In the genomic region with DNA sequence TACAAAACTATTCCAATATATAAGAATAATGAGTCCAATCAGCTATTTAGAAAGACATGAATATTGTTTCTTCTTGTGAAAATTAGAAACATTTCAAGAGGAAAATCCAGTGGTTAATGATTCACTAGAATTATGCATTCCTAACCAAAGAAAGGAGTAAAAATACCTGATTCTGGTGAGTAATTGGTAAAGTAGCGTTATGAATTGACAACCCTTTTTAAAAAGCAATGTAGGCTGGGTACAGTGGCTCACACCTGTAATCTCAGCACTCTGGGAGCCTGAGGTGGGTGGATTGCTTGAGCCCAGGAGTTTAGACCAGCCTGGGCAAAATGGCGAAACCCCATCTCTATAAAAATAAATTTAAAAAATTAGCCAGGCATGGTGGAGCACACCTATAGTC, we compare ENCODE assay signal across 24 cellular contexts. TPM values are rescaled to one million over a fixed set of nuclear protein-coding genes. Genes with fewer than 3 reads are reported as not detected.
A peak's percentile ranks its signal among the peaks of the same experiment; 100 is the strongest.
DNase-seq lines count a peak whose midpoint lies in the region; ATAC-seq, FAIRE-seq and TF ChIP-seq lines count a peak whose summit lies in the region.
"Had no signal": no experiment of that assay in that cellular context is flagged by ENCODE, and none has a peak within 500 bp of the region (broad histone marks: within the 10 kb centered on the region; RNA-seq: fewer than 3 reads in every experiment).

No MANE protein-coding gene starts in this region.

- CTCF ChIA-PET in activated CD4-positive, alpha-beta T cell treated with anti-CD3 and anti-CD28 coated beads for 36 hours (lab: Charles Lee), result interaction anchor here (0.9 kb wide), 1 partner anchor 39 kb away, joined by 3 read pairs; no protein-coding TSS in a partner anchor

- H2AFZ ChIP-seq in astrocyte (ENCODE audit: low read depth, low read length), result no peak overlapping the region

- H3K9me3 ChIP-seq in astrocyte (ENCODE audit: insufficient read depth, low read depth, low read length) (no peaks in the 10 kb centered on the region), HAP-1 (no peaks in the 10 kb centered on the region)
- H3K9me3 ChIP-seq: Peyer's patch had no signal

- no peak for TF ChIP-seq CTCF in astrocyte (IDR thresholded peaks at IDR 0.05; ENCODE audit: insufficient read depth, low read depth, low read length)
- TF ChIP-seq CTCF in type B pancreatic cell (conservative IDR thresholded peaks at IDR 0.05), result no peak
- TF ChIP-seq CTCF in HFFc6 (IDR thresholded peaks at IDR 0.05), result no peak

- in situ Hi-C loops in HAP-1 (cut with MboI; ENCODE audit: low sequenced_read_pairs), result no loop called here

- no peaks in the 10 kb centered on the region for H3K27me3 ChIP-seq in astrocyte (ENCODE audit: insufficient read depth, low read length)
- no peaks in the 10 kb centered on the region; the same call in 1 of the 2 replicates for H3K27me3 ChIP-seq in HAP-1 (ENCODE audit: low read depth)
- H3K27me3 ChIP-seq: Peyer's patch had no signal

- H3K4me3 ChIP-seq in astrocyte (ENCODE audit: insufficient read depth, low read depth, low read length) (no peak overlapping the region), HAP-1 (no peak overlapping the region)
- H3K4me3 ChIP-seq: Peyer's patch had no signal

- H3K9ac ChIP-seq in astrocyte (ENCODE audit: low read length), result no peak overlapping the region
- H3K9ac ChIP-seq: KMS-11 had no signal

- no peaks in the 10 kb centered on the region for H3K4me1 ChIP-seq in astrocyte (ENCODE audit: insufficient read depth, low read length)
- H3K4me1 ChIP-seq in HAP-1, result no peaks in the 10 kb centered on the region
- H3K4me1 ChIP-seq: Peyer's patch had no signal

- H3K9me3 Mint-ChIP-seq in activated CD4-positive, alpha-beta T cell treated with anti-CD3 and anti-CD28 coated beads for 36 hours (ENCODE audit: low read depth), result no peaks in the 10 kb centered on the region
- H3K9me3 Mint-ChIP-seq in astrocyte (ENCODE audit: unreplicated experiment), result no peaks in the 10 kb centered on the region
- H3K9me3 Mint-ChIP-seq in type B pancreatic cell, result no peaks in the 10 kb centered on the region
- no peaks in the 10 kb centered on the region for H3K9me3 Mint-ChIP-seq in HFFc6
- H3K9me3 Mint-ChIP-seq: CD8-positive, alpha-beta T cell had no signal

- H3K4me1 Mint-ChIP-seq in activated CD4-positive, alpha-beta T cell treated with anti-CD3 and anti-CD28 coated beads for 36 hours, result no peaks in the 10 kb centered on the region
- H3K4me1 Mint-ChIP-seq in astrocyte (ENCODE audit: low read depth, unreplicated experiment) (peaks cover 3% of the 10 kb centered on the region), type B pancreatic cell (ENCODE audit: unreplicated experiment) (no peaks in the 10 kb centered on the region), HFFc6 (ENCODE audit: low read depth) (no peaks in the 10 kb centered on the region)

- H3K4me2 ChIP-seq in astrocyte (ENCODE audit: low read length), result no peak overlapping the region
- H3K4me2 ChIP-seq: KMS-11 had no signal

- no peaks in the 10 kb centered on the region for H3K36me3 Mint-ChIP-seq in activated CD4-positive, alpha-beta T cell treated with anti-CD3 and anti-CD28 coated beads for 36 hours (ENCODE audit: low read depth)
- H3K36me3 Mint-ChIP-seq in astrocyte (ENCODE audit: low read depth, unreplicated experiment), result no peaks in the 10 kb centered on the region
- H3K36me3 Mint-ChIP-seq in type B pancreatic cell, result no peaks in the 10 kb centered on the region
- H3K36me3 Mint-ChIP-seq in HFFc6 (ENCODE audit: low read depth), result no peaks in the 10 kb centered on the region
- H3K36me3 Mint-ChIP-seq: CD8-positive, alpha-beta T cell had no signal

- no peaks in the 10 kb centered on the region for H3K79me2 ChIP-seq in astrocyte (ENCODE audit: insufficient read depth, low read length)

- intact Hi-C loops in activated CD4-positive, alpha-beta T cell treated with anti-CD3 and anti-CD28 coated beads for 36 hours (cut with DNase I, micrococcal nuclease), result no loop called here

- ATAC-seq in activated CD4-positive, alpha-beta T cell treated with anti-CD3 and anti-CD28 coated beads for 36 hours, result peak; percentile 49
- ATAC-seq: CD8-positive, alpha-beta T cell had no signal

- POLR2A ChIA-PET in activated CD4-positive, alpha-beta T cell treated with anti-CD3 and anti-CD28 coated beads for 36 hours (lab: Charles Lee), result no interaction called here

- no peak for FAIRE-seq in astrocyte (lab: Jason Lieb, UNC)
- FAIRE-seq: H1 had no signal

- H4K20me1 ChIP-seq in astrocyte (ENCODE audit: insufficient read depth, low read length), result no peaks in the 10 kb centered on the region

- no peak overlapping the region for H3K4me3 Mint-ChIP-seq in activated CD4-positive, alpha-beta T cell treated with anti-CD3 and anti-CD28 coated beads for 36 hours
- H3K4me3 Mint-ChIP-seq in astrocyte (ENCODE audit: unreplicated experiment) (no peak overlapping the region), type B pancreatic cell (no peak overlapping the region), HFFc6 (no peak overlapping the region)
- H3K4me3 Mint-ChIP-seq: CD8-positive, alpha-beta T cell had no signal

- no peak overlapping the region for H3K27ac Mint-ChIP-seq in activated CD4-positive, alpha-beta T cell treated with anti-CD3 and anti-CD28 coated beads for 36 hours
- no peak overlapping the region for H3K27ac Mint-ChIP-seq in astrocyte (ENCODE audit: unreplicated experiment)
- H3K27ac Mint-ChIP-seq in type B pancreatic cell, result no peak overlapping the region
- no peak overlapping the region for H3K27ac Mint-ChIP-seq in HFFc6
- H3K27ac Mint-ChIP-seq: CD8-positive, alpha-beta T cell had no signal

- peaks cover 8% of the 10 kb centered on the region for H3K27me3 Mint-ChIP-seq in activated CD4-positive, alpha-beta T cell treated with anti-CD3 and anti-CD28 coated beads for 36 hours
- no peaks in the 10 kb centered on the region for H3K27me3 Mint-ChIP-seq in astrocyte (ENCODE audit: low read depth, unreplicated experiment)
- H3K27me3 Mint-ChIP-seq in type B pancreatic cell, result no peaks in the 10 kb centered on the region
- H3K27me3 Mint-ChIP-seq in HFFc6 (ENCODE audit: insufficient read depth), result peaks cover 13% of the 10 kb centered on the region

- H3K27ac ChIP-seq in astrocyte (ENCODE audit: low read depth, low read length), result no peak overlapping the region
- H3K27ac ChIP-seq: KMS-11, Peyer's patch had no signal

- DNase-seq in activated CD4-positive, alpha-beta T cell treated with anti-CD3 and anti-CD28 coated beads for 36 hours, result peak; percentile 15
- DNase-seq in activated CD4-positive, alpha-beta T cell treated with anti-CD3 and anti-CD28 coated beads, Interleukin-2, amount 50 U/mL, for 4 hours, result no peak
- DNase-seq in ELR (ENCODE audit: low read depth) (peak; percentile 4), astrocyte (ENCODE audit: low read depth) (peak; percentile 6), kidney tubule cell (ENCODE audit: low spot score) (peak; percentile 51), type B pancreatic cell (ENCODE audit: extremely low spot score, unreplicated experiment) (no peak), HAP-1 (ENCODE audit: low spot score in 2 of 2) (no peak), HFFc6 (no peak)
- DNase-seq: 8988T; C1 segment of cervical spinal cord; CD8-positive, alpha-beta T cell; DMS153; GDM1; IMR-90; MV-4-11; NCI-H1105 treated with DMSO at 0.1 percent for 48 hours; NCI-H2029 treated with DMSO at 0.1 percent for 48 hours; NCI-H226; NCI-H524; NCI-H774; NK-92 treated with Interleukin-12 subunit alpha and Interleukin-12 subunit beta, amount 100 ng/mL, for 24 hours; Peyer's patch had no signal

- H3K36me3 ChIP-seq in astrocyte (ENCODE audit: insufficient read depth, low read length) (no peaks in the 10 kb centered on the region), HAP-1 (replicated peaks) (no peaks in the 10 kb centered on the region)
- H3K36me3 ChIP-seq: Peyer's patch had no signal

RNA-seq across cellular contexts. Expression of a gene that starts 43.3 kb away (rescaled TPM):
- not detected for total RNA-seq in activated CD4-positive, alpha-beta T cell treated with anti-CD3 and anti-CD28 coated beads for 36 hours
- not detected in 2 replicates for total RNA-seq in astrocyte
- not detected in 2 replicates for total RNA-seq in type B pancreatic cell (ENCODE audit: low replicate concordance)
- not detected for total RNA-seq in HFFc6 (2021; fragmentation: NEBNext Ultra II Directional; extraction: Animal tissue kit (Norgen Biotek cat#: 25700))
- total RNA-seq: CD8-positive, alpha-beta T cell; H1; IMR-90; Peyer's patch had no signal

RNA-seq across cellular contexts. Expression of a gene that starts 53.6 kb away (rescaled TPM):
- 10 to 100 TPM; 14.8 to 17.0 TPM for total RNA-seq in activated CD4-positive, alpha-beta T cell treated with anti-CD3 and anti-CD28 coated beads for 36 hours
- total RNA-seq in astrocyte (22.8 and 25.5 TPM in 2 replicates), type B pancreatic cell (ENCODE audit: low replicate concordance) (22.4 and 29.9 TPM in 2 replicates)
- total RNA-seq in HFFc6 (2021; fragmentation: NEBNext Ultra II Directional; extraction: Animal tissue kit (Norgen Biotek cat#: 25700)), result 10 to 100 TPM; 18.4 to 22.4 (median 20.4) TPM

Comparison
In these comparisons a context has a peak if more than half of its experiments do, and no peak if none do; other contexts are left out.
1. DNase-seq: peak in activated CD4-positive, alpha-beta T cell treated with anti-CD3 and anti-CD28 coated beads for 36 hours (single experiment), ELR (single experiment), astrocyte (single experiment) and kidney tubule cell (single experiment); none in activated CD4-positive, alpha-beta T cell treated with anti-CD3 and anti-CD28 coated beads, Interleukin-2, amount 50 U/mL, for 4 hours (0 of 2), type B pancreatic cell (single experiment), HAP-1 (0 of 2) and HFFc6 (single experiment).